ENCODE assay signal across 1 cellular context in genomic region chr6:144248470-144249301, GRCh38.
TF ChIP-seq lines count a peak whose summit lies in the region.

No MANE protein-coding gene starts in this region.

TF ChIP-seq in SK-N-SH, 30 proteins besides CTCF, POLR2A, EP300 and RAD21 (continued from another document):
- no peak for TF ChIP-seq USF1 (IDR thresholded peaks at IDR 0.05; ENCODE audit: borderline replicate concordance, low read depth)
